Comparison of ENCODE assay signal across 14 cellular contexts in genomic region chr19:55209430-55210119, GRCh38. TPM values are rescaled to one million over a fixed set of nuclear protein-coding genes. Genes with fewer than 3 reads are reported as not detected.
DNase-seq lines count a peak whose midpoint lies in the region; ATAC-seq, FAIRE-seq and TF ChIP-seq lines count a peak whose summit lies in the region.
"Had no signal": no experiment of that assay in that cellular context is flagged by ENCODE, and none has a peak within 500 bp of the region (broad histone marks: within the 10 kb centered on the region; RNA-seq: fewer than 3 reads in every experiment).

TSS of gene PTPRH (minus strand) at chr19:55209501. CDS start at chr19:55209433, 68 bp downstream.

- no peak within 1 kb of the TSS for H2AK5ac ChIP-seq in H1 (ENCODE audit: low read depth, low read length)

- no peak for ATAC-seq in HG03175 (IDR thresholded peaks at IDR 0.05; ENCODE audit: unreplicated experiment)
- no peak for ATAC-seq in GM21515 (IDR thresholded peaks at IDR 0.05; ENCODE audit: unreplicated experiment)
- ATAC-seq: naive thymus-derived CD8-positive, alpha-beta T cell had no signal

- no peak within 1 kb of the TSS for H3K4me3 Mint-ChIP-seq in progenitor cell of endocrine pancreas (ENCODE audit: low read depth)
- H3K4me3 Mint-ChIP-seq: naive thymus-derived CD8-positive, alpha-beta T cell had no signal

- no peak within 1 kb of the TSS for H3K56ac ChIP-seq in H1 (replicated peaks; ENCODE audit: insufficient read length, low read depth, low read length)

- no peak within 1 kb of the TSS for H3K9ac ChIP-seq in H1 (replicated peaks in 1 of 4; ENCODE audit: extremely low read depth in 1 of 4, low read depth in 3 of 4, low read length in 3 of 4)

- no peak within 1 kb of the TSS for H3K4me2 ChIP-seq in H1 (ENCODE audit: insufficient read depth in 1 of 2, low read depth in 2 of 2, low read length in 2 of 2)

- H2BK15ac ChIP-seq in H1 (ENCODE audit: low read length): no peak within 1 kb of the TSS; the same call in 1 of the 2 replicates

- H4K5ac ChIP-seq in H1 (ENCODE audit: insufficient read length, low read depth, low read length): no peak within 1 kb of the TSS

- H3K18ac ChIP-seq in H1 (ENCODE audit: extremely low read depth, low read length): no peak within 1 kb of the TSS

- H3K14ac ChIP-seq in H1 (ENCODE audit: insufficient read length): no peak within 1 kb of the TSS

- H4K91ac ChIP-seq in H1 (replicated peaks; ENCODE audit: insufficient read length, low read length): no peak within 1 kb of the TSS

- no peaks in the 10 kb centered on the region for H3K79me1 ChIP-seq in H1 (ENCODE audit: low read depth, low read length)

- peaks cover 21% of the 10 kb centered on the region for H3K27me3 Mint-ChIP-seq in progenitor cell of endocrine pancreas

- H3K9me3 ChIP-seq in H1 (ENCODE audit: insufficient read depth in 2 of 2, low read depth in 1 of 2, low read length in 1 of 2): peaks cover 15% of the 10 kb centered on the region in 2 experiments; a peak in 3 of 4 replicates

- no peak within 1 kb of the TSS for H3K27ac ChIP-seq in H1 (ENCODE audit: low read depth, low read length)

- H2BK12ac ChIP-seq in H1 (ENCODE audit: low read depth, low read length): no peak within 1 kb of the TSS

- no peak within 1 kb of the TSS for H2AFZ ChIP-seq in H1 (ENCODE audit: low read length)

- TF ChIP-seq EP300 in H1 (IDR thresholded peaks at IDR 0.05; ENCODE audit: borderline replicate concordance in 1 of 2, low read depth in 2 of 2, low read length in 2 of 2): no peak

- H3K4me3 ChIP-seq in H7 (ENCODE audit: insufficient read depth, low read depth, low read length): no peak within 1 kb of the TSS
- no peak within 1 kb of the TSS for H3K4me3 ChIP-seq in H1 (ENCODE audit: extremely low read depth in 1 of 4, insufficient read depth in 2 of 4, low read depth in 3 of 4, low read length in 4 of 4)

- H3K4ac ChIP-seq in H1 (replicated peaks; ENCODE audit: insufficient read length, low read depth, low read length): no peak within 1 kb of the TSS

- H3K9me3 Mint-ChIP-seq in progenitor cell of endocrine pancreas (ENCODE audit: low read depth): peaks cover 4% of the 10 kb centered on the region

- no peaks in the 10 kb centered on the region for H3K79me2 ChIP-seq in H1 (ENCODE audit: control insufficient read depth in 1 of 2, insufficient read depth in 2 of 2, low read length in 2 of 2)

- TF ChIP-seq RAD21 in H1 (IDR thresholded peaks at IDR 0.05 in 1 of 2, conservative IDR thresholded peaks at IDR 0.05 in 1 of 2; ENCODE audit: low read depth in 2 of 2, low read length in 2 of 2): no peak

- H3K4me1 Mint-ChIP-seq in progenitor cell of endocrine pancreas (ENCODE audit: low read depth): peaks cover 7% of the 10 kb centered on the region

- no peaks in the 10 kb centered on the region; the same call in 1 of the 2 replicates for H3K23me2 ChIP-seq in H1 (ENCODE audit: low read depth, low read length)

- 81% methylated on average over 16 of the region's 18 CpGs; no CpG with 5 or more reads in 1 of the 2 experiments for WGBS in H1 (ENCODE audit: extremely low coverage in 1 of 2, insufficient coverage in 1 of 2, insufficient read length in 1 of 2, insufficient replicate concordance in 2 of 2, low coverage in 1 of 2, low lambda C conversion rate in 2 of 2, missing lambda C conversion rate in 1 of 2), 2 experiments

- no peaks in the 10 kb centered on the region for H3K36me3 Mint-ChIP-seq in progenitor cell of endocrine pancreas (ENCODE audit: insufficient read depth)

- peaks cover 0 to 3% (median under 1%) of the 10 kb centered on the region in 4 experiments; a peak in 2 of 7 replicates for H3K4me1 ChIP-seq in H1 (replicated peaks in 1 of 4; ENCODE audit: control insufficient read depth in 3 of 4, insufficient read depth in 4 of 4, low read length in 3 of 4)

- no peaks in the 10 kb centered on the region for H3K27me3 ChIP-seq in H7 (ENCODE audit: control insufficient read depth, insufficient read depth, low read length)
- no peaks in the 10 kb centered on the region; a peak in 1 of 7 replicates for H3K27me3 ChIP-seq in H1 (replicated peaks in 1 of 4; ENCODE audit: control insufficient read depth in 3 of 4, extremely low read depth in 1 of 4, insufficient read depth in 3 of 4, low read length in 3 of 4)

- POLR2A ChIA-PET in H1 (lab: Charles Lee; ENCODE audit: partially characterized antibody): no interaction called here

- H3K27ac Mint-ChIP-seq in progenitor cell of endocrine pancreas: peak within 1 kb of the TSS; percentile 42

- H3K23ac ChIP-seq in H1 (ENCODE audit: insufficient read length): no peak within 1 kb of the TSS

- H2BK5ac ChIP-seq in H1 (ENCODE audit: low read depth, low read length): no peak within 1 kb of the TSS

- TF ChIP-seq CTCF in H1 (IDR thresholded peaks at IDR 0.05; ENCODE audit: control extremely low read depth in 1 of 3, insufficient read depth in 1 of 3, low read depth in 1 of 3, low read length in 3 of 3) (no peak), progenitor cell of endocrine pancreas (IDR thresholded peaks at IDR 0.05; ENCODE audit: unreplicated experiment) (no peak)

- FAIRE-seq in H1 (lab: Jason Lieb, UNC): no peak

- no peak for TF ChIP-seq POLR2A in H1 (IDR thresholded peaks at IDR 0.05; ENCODE audit: control extremely low read depth in 1 of 2, low read depth in 2 of 2, low read length in 2 of 2)

- no peaks in the 10 kb centered on the region for H3K36me3 ChIP-seq in H7 (replicated peaks; ENCODE audit: control insufficient read depth, insufficient read depth, low read length)
- no peaks in the 10 kb centered on the region for H3K36me3 ChIP-seq in H1 (ENCODE audit: control insufficient read depth in 2 of 4, insufficient read depth in 4 of 4, low read length in 3 of 4)

- no peak within 1 kb of the TSS for H2BK20ac ChIP-seq in H1 (ENCODE audit: low read length)

- DNase-seq in H7: peak; percentile 28
- DNase-seq in NOMO-1 treated with dmso at 0.1 percent for 144 hours (lab: John Stamatoyannopoulos, UW; ENCODE audit: unreplicated experiment): peak; percentile 64
- no peak for DNase-seq in H1 (ENCODE audit: low read depth in 1 of 2, low spot score in 2 of 2)
- DNase-seq in progenitor cell of endocrine pancreas (ENCODE audit: low spot score, unreplicated experiment): no peak
- DNase-seq in NCI-H1092 treated with DMSO at 0.1 percent for 48 hours (lab: John Stamatoyannopoulos, UW): no peak
- no peak for DNase-seq in foreskin melanocyte
- DNase-seq: KG1; naive thymus-derived CD8-positive, alpha-beta T cell; NCI-H524 treated with DMSO at 0.1 percent for 48 hours; stimulated activated CD8-positive, alpha-beta memory T cell treated with anti-CD3 and anti-CD28 coated beads, Interleukin-4, amount 100 ng/mL, for 48 hours; T-helper 2 cell had no signal

- no peak within 1 kb of the TSS for H4K8ac ChIP-seq in H1 (ENCODE audit: extremely low read depth, insufficient read depth, low read length)

- no peaks in the 10 kb centered on the region for H4K20me1 ChIP-seq in H1 (replicated peaks in 1 of 2; ENCODE audit: control insufficient read depth in 1 of 2, insufficient read depth in 2 of 2, low read length in 2 of 2)

- no peak within 1 kb of the TSS for H2BK120ac ChIP-seq in H1 (replicated peaks; ENCODE audit: low read depth, low read length)

- CTCF ChIA-PET in H1 (lab: Charles Lee; ENCODE audit: partially characterized antibody): interaction anchor here (0.6 to 1.8 kb wide), 4 partner anchors 12 to 257 kb away, joined by 3 to 5 read pairs (median 4); no protein-coding TSS in a partner anchor

TF ChIP-seq in H1, 55 proteins besides CTCF, POLR2A, EP300 and RAD21:
- no peak for TF ChIP-seq SUZ12 (IDR thresholded peaks at IDR 0.05; ENCODE audit: low read length)
- TF ChIP-seq, protein P1, sequence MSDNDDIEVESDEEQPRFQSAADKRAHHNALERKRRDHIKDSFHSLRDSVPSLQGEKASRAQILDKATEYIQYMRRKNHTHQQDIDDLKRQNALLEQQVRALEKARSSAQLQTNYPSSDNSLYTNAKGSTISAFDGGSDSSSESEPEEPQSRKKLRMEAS (IDR thresholded peaks at IDR 0.05): 0 out of 2 replicates have a peak, but pooled peaks have one; percentile 20

RNA-seq across cellular contexts. Expression of gene PTPRH, which starts in this region (rescaled TPM):
- 0.41 and 2.3 TPM in 2 replicates for total RNA-seq in H7 (2014; rRNA removed; shearing (Covaris generic))
- total RNA-seq in H1 (2021; fragmentation: NEBNext Ultra II Directional; extraction: Animal tissue kit (Norgen Biotek cat#: 25700)): 0.21 and 0.30 TPM in 2 replicates
- polyA plus RNA-seq in H1 (2011; rRNA removed): 0.39 and 1.1 TPM in 2 replicates
- 0.34 TPM for polyA plus RNA-seq in H1 (2011; cell fraction: cytosol; rRNA removed)
- 1.3 TPM for polyA plus RNA-seq in H1 (2011; cell fraction: nucleus; rRNA removed)
- polyA plus RNA-seq in H1 (2012, experiment 1 of 2): 0.19 to 0.57 TPM (median 0.32 TPM) in 4 replicates
- 0.31 TPM for polyA plus RNA-seq in H1 (2012, experiment 2 of 2)
- polyA plus RNA-seq in H1 (2013, experiment 1 of 2): 0.75 TPM
- 0.98 TPM for polyA plus RNA-seq in H1 (2013, experiment 2 of 2)
- 1.6 TPM in 2 replicates for polyA minus RNA-seq in H1 (2011; rRNA and poly(A)+ RNA removed)
- polyA minus RNA-seq in H1 (2011; cell fraction: cytosol; rRNA and poly(A)+ RNA removed): 0.51 TPM
- polyA minus RNA-seq in H1 (2011; cell fraction: nucleus; rRNA and poly(A)+ RNA removed): 1.3 TPM
- total RNA-seq in progenitor cell of endocrine pancreas: 0.43 and 1.6 TPM in 2 replicates
- total RNA-seq: activated CD8-positive, alpha-beta memory T cell treated with anti-CD3 and anti-CD28 coated beads for 36 hours; naive thymus-derived CD8-positive, alpha-beta T cell had no signal
- polyA plus RNA-seq: naive thymus-derived CD8-positive, alpha-beta T cell had no signal

Comparison
In these comparisons a context has a peak if more than half of its experiments do, and no peak if none do; other contexts are left out.
1. DNase-seq: peak in H7 (single experiment) and NOMO-1 treated with dmso at 0.1 percent for 144 hours (single experiment); none in H1 (0 of 2), progenitor cell of endocrine pancreas (single experiment), NCI-H1092 treated with DMSO at 0.1 percent for 48 hours (single experiment) and foreskin melanocyte (single experiment).